Comparison of ENCODE assay signal across 14 cellular contexts in genomic region chr12:46678441-46678840, GRCh38.
"Had no signal": no experiment of that assay in that cellular context is flagged by ENCODE, and none has a peak within 500 bp of the region (broad histone marks: within the 10 kb centered on the region; RNA-seq: fewer than 3 reads in every experiment).

No MANE protein-coding gene starts in this region.

- H3K36me3 ChIP-seq: adrenal gland, colonic mucosa, gastroesophageal sphincter, heart right ventricle, lower lobe of right lung, WERI-Rb-1 had no signal

- H3K4me1 ChIP-seq: adrenal gland, colonic mucosa, heart right ventricle, lower lobe of right lung had no signal

- H3K4me3 ChIP-seq: adrenal gland, colonic mucosa, gastroesophageal sphincter, heart right ventricle, lower lobe of right lung had no signal

- H3K27ac ChIP-seq: adrenal gland, colonic mucosa, gastroesophageal sphincter, heart right ventricle, lower lobe of right lung, WERI-Rb-1 had no signal

- H3K9me3 ChIP-seq: adrenal gland, colonic mucosa, gastroesophageal sphincter, heart right ventricle, lower lobe of right lung had no signal

- H3K27me3 ChIP-seq: adrenal gland, colonic mucosa, gastroesophageal sphincter, heart right ventricle had no signal

- DNase-seq: activated CD4-positive, alpha-beta memory T cell treated with anti-CD3 and anti-CD28 coated beads for 36 hours; activated effector memory CD4-positive, alpha-beta T cell treated with Interleukin-2 at 50 U/mL for 16 hours; activated T-cell treated with anti-CD3 and anti-CD28 coated beads, Interleukin-2, amount 50 U/mL, for 4 hours; adrenal gland; colonic mucosa; heart right ventricle; left colon; lower lobe of right lung; stimulated activated CD4-positive, alpha-beta T cell treated with anti-CD3 and anti-CD28 coated beads, Interleukin-12 subunit alpha, Interleukin-12 subunit beta, amount 100 ng/mL, for 4 hours; stimulated activated CD4-positive, alpha-beta T cell treated with anti-CD3 and anti-CD28 coated beads, Interleukin-2, amount 100 ng/mL, for 24 hours; T-cell; T-helper 9 cell; WERI-Rb-1 had no signal
